Comparison of ENCODE assay signal across 8 cellular contexts in genomic region chr4:98929341-98930267, GRCh38. TPM values are rescaled to one million over a fixed set of nuclear protein-coding genes. Genes with fewer than 3 reads are reported as not detected.
A peak's percentile ranks its signal among the peaks of the same experiment; 100 is the strongest.
DNase-seq lines count a peak whose midpoint lies in the region; ATAC-seq, FAIRE-seq and TF ChIP-seq lines count a peak whose summit lies in the region.

No MANE protein-coding gene starts in this region.

- peak; percentile 46 for DNase-seq in GDM1 (lab: John Stamatoyannopoulos, UW)
- DNase-seq in mammary epithelial cell = peak; percentile 99
- DNase-seq in kidney = peak; percentile 80
- peak; percentile 45 to 46 for DNase-seq in stimulated activated CD4-positive, alpha-beta T cell treated with anti-CD3 and anti-CD28 coated beads, Interleukin-15, amount 100 ng/mL, for 48 hours (ENCODE audit: low read depth in 2 of 2)
- DNase-seq in SK-N-DZ (ENCODE audit: low spot score) = no peak

- CTCF ChIA-PET in mammary epithelial cell (lab: Charles Lee; ENCODE audit: low non-redundant PET) = interaction anchor here (0.9 kb wide), 1 partner anchor 255 kb away, joined by 7 read pairs; no protein-coding TSS in a partner anchor

- no peaks in the 10 kb centered on the region for H3K27me3 ChIP-seq in KMS-11 (ENCODE audit: insufficient read depth, low read depth)
- no peaks in the 10 kb centered on the region for H3K27me3 ChIP-seq in mammary epithelial cell (ENCODE audit: insufficient read depth, low read length)

- TF ChIP-seq CTCF in KMS-11 (conservative IDR thresholded peaks at IDR 0.05; ENCODE audit: low read depth, low read length) = no peak
- no peak for TF ChIP-seq CTCF in WI38 (IDR thresholded peaks at IDR 0.05; ENCODE audit: low read depth, low read length)
- peak in 1 of 2 donors; percentile 6 for TF ChIP-seq CTCF in mammary epithelial cell (conservative IDR thresholded peaks at IDR 0.05 in 1 of 2, IDR thresholded peaks at IDR 0.05 in 1 of 2; ENCODE audit: extremely low read depth in 1 of 2, insufficient read depth in 1 of 2, low read depth in 1 of 2, low read length in 2 of 2)
- no peak for TF ChIP-seq CTCF in kidney (IDR thresholded peaks at IDR 0.05; ENCODE audit: borderline replicate concordance, extremely low read depth, insufficient read depth)

- peaks cover 43% of the 10 kb centered on the region for H3K79me2 ChIP-seq in KMS-11 (ENCODE audit: insufficient read depth, low read depth)
- peaks cover 43% of the 10 kb centered on the region for H3K79me2 ChIP-seq in mammary epithelial cell (ENCODE audit: insufficient read depth, low read length)

- H3K9me3 ChIP-seq in mammary epithelial cell (replicated peaks; ENCODE audit: insufficient read depth, low read length) = no peaks in the 10 kb centered on the region
- H3K9me3 ChIP-seq in kidney (ENCODE audit: control insufficient read depth in 1 of 2, low read length in 2 of 2) = no peaks in the 10 kb centered on the region

- dilution Hi-C loops in mammary epithelial cell (cut with HindIII; ENCODE audit: low sequenced_read_pairs) = no loop called here

- peak; percentile 42 for ATAC-seq in GM21786 (IDR thresholded peaks at IDR 0.05; ENCODE audit: unreplicated experiment)

- H3K4me3 ChIP-seq in KMS-11 (IDR thresholded peaks at IDR 0.05; ENCODE audit: insufficient read depth, low read depth, low read length) = no peak overlapping the region
- peak overlapping the region; percentile 94 for H3K4me3 ChIP-seq in WI38 (ENCODE audit: low read depth, low read length)
- peak overlapping the region; percentile 65 to 96 (median 83) for H3K4me3 ChIP-seq in mammary epithelial cell (replicated peaks in 1 of 3; ENCODE audit: insufficient read depth in 1 of 3, low read depth in 2 of 3, low read length in 3 of 3)
- peak overlapping the region; percentile 92 to 99 for H3K4me3 ChIP-seq in kidney (ENCODE audit: low read length in 2 of 2)

- H3K27ac ChIP-seq in KMS-11 (peak overlapping the region; percentile 95), mammary epithelial cell (ENCODE audit: insufficient read depth, low read depth, low read length) (peak overlapping the region; percentile 99), kidney (ENCODE audit: low read depth in 2 of 2, low read length in 2 of 2) (peak overlapping the region; percentile 97 to 98)

- FAIRE-seq in kidney (lab: Jason Lieb, UNC) = no peak

- in situ Hi-C loops in mammary epithelial cell (cut with MboI; ENCODE audit: low sequenced_read_pairs in 2 of 2) = no loop called here

- H3K9ac ChIP-seq in KMS-11 (peak overlapping the region; percentile 98), mammary epithelial cell (ENCODE audit: insufficient read depth, low read length) (peak overlapping the region; percentile 99), kidney (ENCODE audit: low read length in 2 of 2) (peak overlapping the region; percentile 94 to 95)

- H3K4me2 ChIP-seq in KMS-11 (peak overlapping the region; percentile 74), mammary epithelial cell (ENCODE audit: insufficient read depth, low read depth, low read length) (peak overlapping the region; percentile 95)

- BruUV-seq in mammary epithelial cell (replicated peaks; lab: Mats Ljungman, UMichigan) = TSS peak; percentile 81

- H3K4me1 ChIP-seq in KMS-11 (ENCODE audit: low read depth, poor library complexity, severe bottlenecking) = peaks cover 27% of the 10 kb centered on the region
- peaks cover 7% of the 10 kb centered on the region for H3K4me1 ChIP-seq in mammary epithelial cell (ENCODE audit: insufficient read depth, low read length)
- H3K4me1 ChIP-seq in kidney (ENCODE audit: control insufficient read depth in 1 of 2, insufficient read depth in 1 of 2, low read depth in 1 of 2, low read length in 2 of 2) = peaks cover 3 to 5% of the 10 kb centered on the region in 2 donors

- peaks cover 2% of the 10 kb centered on the region; the same call in 1 of the 2 replicates for H3K36me3 ChIP-seq in KMS-11 (ENCODE audit: insufficient read depth)
- H3K36me3 ChIP-seq in mammary epithelial cell (ENCODE audit: insufficient read depth, low read length) = peaks cover 7% of the 10 kb centered on the region
- peaks cover 0 to 6% of the 10 kb centered on the region in 2 donors for H3K36me3 ChIP-seq in kidney (ENCODE audit: control insufficient read depth in 1 of 2, insufficient read depth in 2 of 2, low read length in 2 of 2)

- intact Hi-C loops in mammary epithelial cell (cut with micrococcal nuclease) = loop anchor here (1.0 to 10.0 kb wide), 7 partner anchors 65 to 785 kb away; partner anchors contain the start of genes METAP1, STPG2 and TSPAN5
- intact Hi-C loops in kidney (cut with DNase I) = no loop called here

- H4K20me1 ChIP-seq in KMS-11 (ENCODE audit: insufficient read depth) (peaks cover 22% of the 10 kb centered on the region), mammary epithelial cell (ENCODE audit: insufficient read depth, low read length) (no peaks in the 10 kb centered on the region)

- H2AFZ ChIP-seq in KMS-11 (ENCODE audit: low read depth) = peak overlapping the region; percentile 90
- H2AFZ ChIP-seq in mammary epithelial cell (ENCODE audit: low read depth, low read length) = peak overlapping the region; percentile 91

- WGBS in mammary epithelial cell (ENCODE audit: low coverage, missing lambda C conversion rate) = under 1% methylated on average over 18 of the region's 44 CpGs

RNA-seq across cellular contexts. Expression of gene EIF4E, which starts 0.7 kb away (rescaled TPM):
- 100 to 1,000 TPM; 104 to 113 TPM for total RNA-seq in mammary epithelial cell
- 98.6 TPM for polyA plus RNA-seq in mammary epithelial cell
- 83.1 TPM for polyA minus RNA-seq in mammary epithelial cell
- 63.2 TPM for total RNA-seq in kidney
- polyA plus RNA-seq in kidney (ENCODE audit: insufficient read depth, low read depth, low replicate concordance) = 52.3 TPM
- polyA plus RNA-seq in SK-N-DZ (2014; cell fraction: cytosol; rRNA removed) = 134 and 144 TPM in 2 replicates
- polyA plus RNA-seq in SK-N-DZ (2014; cell fraction: nucleus; rRNA removed) = 62.7 and 70.4 TPM in 2 replicates
